In genomic region chr12:30962047-30962446, GRCh38 we compare ENCODE assay signal across 20 cellular contexts. TPM values are rescaled to one million over a fixed set of nuclear protein-coding genes. Genes with fewer than 3 reads are reported as not detected.
DNase-seq lines count a peak whose midpoint lies in the region; ATAC-seq and TF ChIP-seq lines count a peak whose summit lies in the region.
"Had no signal": no experiment of that assay in that cellular context is flagged by ENCODE, and none has a peak within 500 bp of the region (broad histone marks: within the 10 kb centered on the region; RNA-seq: fewer than 3 reads in every experiment).

No MANE protein-coding gene starts in this region.

- no peak overlapping the region for H3K4me3 ChIP-seq in osteoblast (ENCODE audit: insufficient read depth, low read length)
- H3K4me3 ChIP-seq: GM23248 had no signal

- H2AFZ ChIP-seq in osteoblast (ENCODE audit: low read length) = no peak overlapping the region
- H2AFZ ChIP-seq: GM23248 had no signal

- DNase-seq in G401 (ENCODE audit: low spot score) = peak; percentile 70
- peak; percentile 87 for DNase-seq in NCI-H69 (lab: John Stamatoyannopoulos, UW)
- DNase-seq in cerebellum (ENCODE audit: low spot score) = peak; percentile 63
- DNase-seq in osteoblast (ENCODE audit: insufficient read length, low spot score, missing footprints) = peak; percentile 18
- no peak for DNase-seq in NCI-H1694 (lab: John Stamatoyannopoulos, UW)
- no peak for DNase-seq in SHP77 treated with DMSO at 0.1 percent for 48 hours (lab: John Stamatoyannopoulos, UW)
- DNase-seq: ACHN; BE2C; CD4-positive, CD25-positive, alpha-beta regulatory T cell; CD8-positive, alpha-beta memory T cell; COR-L47; DMS 273 treated with DMSO at 0.1 percent for 48 hours; DMS53; DND-41; EL; GM23248; HCEC 1CT had no signal

- H3K36me3 ChIP-seq in osteoblast (ENCODE audit: insufficient read depth, low read length) = no peaks in the 10 kb centered on the region
- H3K36me3 ChIP-seq: BE2C had no signal

- no peaks in the 10 kb centered on the region for H4K20me1 ChIP-seq in osteoblast (ENCODE audit: insufficient read depth, low read length)

- no peaks in the 10 kb centered on the region for H3K9me3 ChIP-seq in osteoblast (ENCODE audit: low read depth, low read length)
- H3K9me3 ChIP-seq: BE2C had no signal

- no peak for TF ChIP-seq CTCF in osteoblast (IDR thresholded peaks at IDR 0.05; ENCODE audit: extremely low read depth, low read depth, low read length)

- H3K27me3 ChIP-seq in osteoblast (ENCODE audit: insufficient read depth, low read length) = peaks cover 12% of the 10 kb centered on the region

- no peaks in the 10 kb centered on the region for H3K79me2 ChIP-seq in osteoblast (ENCODE audit: insufficient read depth, low read length)

- no peak for ATAC-seq in HG03280 (IDR thresholded peaks at IDR 0.05; ENCODE audit: unreplicated experiment)

- no peak overlapping the region for H3K27ac ChIP-seq in osteoblast (ENCODE audit: low read depth, low read length)
- H3K27ac ChIP-seq: GM23248, HL-60 had no signal

- no peak overlapping the region for H3K4me2 ChIP-seq in osteoblast (ENCODE audit: insufficient read depth, low read length)

- in situ Hi-C loops in G401 (cut with HindIII; ENCODE audit: low sequenced_read_pairs) = no loop called here

- no peaks in the 10 kb centered on the region for H3K4me1 ChIP-seq in osteoblast (ENCODE audit: insufficient read depth, low read length)
- H3K4me1 ChIP-seq: BE2C had no signal

RNA-seq across cellular contexts. Expression of gene TSPAN11, which starts 35.5 kb away (rescaled TPM):
- not detected in 2 replicates for total RNA-seq in G401 (2014; rRNA removed; shearing (Covaris generic))
- total RNA-seq in cerebellum (17.3 TPM), osteoblast (5.4 and 10.0 TPM in 2 replicates)
- total RNA-seq: CD4-positive, CD25-positive, alpha-beta regulatory T cell; CD8-positive, alpha-beta memory T cell; HT1080 had no signal

Comparison
In these comparisons a context has a peak if more than half of its experiments do, and no peak if none do; other contexts are left out.
1. DNase-seq: peak in G401 (single experiment), NCI-H69 (single experiment), cerebellum (single experiment) and osteoblast (single experiment); none in NCI-H1694 (single experiment) and SHP77 treated with DMSO at 0.1 percent for 48 hours (single experiment).